Comparison of ENCODE assay signal across 9 cellular contexts in the genomic region with DNA sequence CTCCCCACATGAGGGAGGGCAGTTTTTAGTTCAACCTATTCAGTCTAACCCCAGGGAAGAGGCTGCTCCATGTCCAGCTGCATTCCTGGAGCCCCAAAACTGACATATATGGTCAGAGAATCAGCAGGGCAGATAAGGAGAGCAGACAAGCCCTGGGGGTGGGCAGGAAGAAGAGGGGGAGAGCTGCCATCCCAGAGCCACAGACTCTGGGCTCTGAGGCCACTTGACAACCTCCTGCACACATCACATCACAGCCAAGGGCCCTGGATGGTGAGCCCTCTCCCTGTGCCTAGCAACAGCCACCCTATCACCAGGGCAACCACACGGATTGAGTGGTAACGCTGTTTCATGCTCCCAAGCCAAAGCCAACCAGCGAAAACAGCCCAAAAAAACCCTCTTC. TPM values are rescaled to one million over a fixed set of nuclear protein-coding genes. Genes with fewer than 3 reads are reported as not detected.
DNase-seq lines count a peak whose midpoint lies in the region; ATAC-seq and TF ChIP-seq lines count a peak whose summit lies in the region.
"Had no signal": no experiment of that assay in that cellular context is flagged by ENCODE, and none has a peak within 500 bp of the region (broad histone marks: within the 10 kb centered on the region; RNA-seq: fewer than 3 reads in every experiment).

No MANE protein-coding gene starts in this region.

- TF ChIP-seq CTCF in dorsolateral prefrontal cortex (IDR thresholded peaks at IDR 0.05 in 54 of 56, conservative IDR thresholded peaks at IDR 0.05 in 2 of 56; ENCODE audit: low read depth in 1 of 56, partially characterized antibody in 56 of 56) (no peak), natural killer cell (IDR thresholded peaks at IDR 0.05) (no peak)

- peaks cover 31% of the 10 kb centered on the region for H3K4me1 Mint-ChIP-seq in stimulated activated naive CD8-positive, alpha-beta T cell treated with anti-CD3 and anti-CD28 coated beads, Interleukin-15, Interleukin-2, amounts not matched to agents 100 ng/mL and 50 ng/mL, for 24 hours (ENCODE audit: low read depth)
- H3K4me1 Mint-ChIP-seq in stimulated activated naive CD8-positive, alpha-beta T cell treated with anti-CD3 and anti-CD28 coated beads, Interleukin-15, amount 100 ng/mL, for 72 hours: peaks cover 45% of the 10 kb centered on the region
- peaks cover 41 to 60% of the 10 kb centered on the region in 2 donors for H3K4me1 Mint-ChIP-seq in natural killer cell

- peak overlapping the region; percentile 80 to 99 (median 96) for H3K27ac ChIP-seq in dorsolateral prefrontal cortex

- DNase-seq in stimulated activated naive CD8-positive, alpha-beta T cell treated with anti-CD3 and anti-CD28 coated beads, Interleukin-15, amount 100 ng/mL, for 72 hours: no peak
- peak in 7 of 10 donors; percentile 66 to 80 (median 72) for DNase-seq in dorsolateral prefrontal cortex
- no peak for DNase-seq in natural killer cell
- DNase-seq in mucosa of gallbladder (ENCODE audit: low spot score): no peak
- no peak for DNase-seq in NCI-H526 (lab: John Stamatoyannopoulos, UW)
- DNase-seq in NCI-H2171 (lab: John Stamatoyannopoulos, UW): no peak
- DNase-seq: stimulated activated naive CD4-positive, alpha-beta T cell had no signal

- intact Hi-C loops in dorsolateral prefrontal cortex (cut with DNase I) (loop anchor here (2.0 to 5.0 kb wide), 4 partner anchors 49 to 205 kb away; a partner anchor contains a TSS), natural killer cell (cut with micrococcal nuclease) (no loop called here)

- H3K27ac Mint-ChIP-seq in stimulated activated naive CD8-positive, alpha-beta T cell treated with anti-CD3 and anti-CD28 coated beads, Interleukin-15, Interleukin-2, amounts not matched to agents 100 ng/mL and 50 ng/mL, for 24 hours: peak overlapping the region; percentile 67
- H3K27ac Mint-ChIP-seq in stimulated activated naive CD8-positive, alpha-beta T cell treated with anti-CD3 and anti-CD28 coated beads, Interleukin-15, amount 100 ng/mL, for 72 hours: peak overlapping the region in 1 of 2 donors; percentile 89
- H3K27ac Mint-ChIP-seq in natural killer cell: peak overlapping the region; percentile 40 to 74

- ATAC-seq in stimulated activated naive CD8-positive, alpha-beta T cell treated with anti-CD3 and anti-CD28 coated beads, Interleukin-15, amount 100 ng/mL, for 72 hours: no peak
- no peak for ATAC-seq in natural killer cell
- no peak for ATAC-seq in GM21528 (IDR thresholded peaks at IDR 0.05; ENCODE audit: low FRiP score, unreplicated experiment)

- no peaks in the 10 kb centered on the region for H3K27me3 ChIP-seq in dorsolateral prefrontal cortex

- H3K9me3 Mint-ChIP-seq in stimulated activated naive CD8-positive, alpha-beta T cell treated with anti-CD3 and anti-CD28 coated beads, Interleukin-15, Interleukin-2, amounts not matched to agents 100 ng/mL and 50 ng/mL, for 24 hours: no peaks in the 10 kb centered on the region
- H3K9me3 Mint-ChIP-seq in stimulated activated naive CD8-positive, alpha-beta T cell treated with anti-CD3 and anti-CD28 coated beads, Interleukin-15, amount 100 ng/mL, for 72 hours: no peaks in the 10 kb centered on the region
- H3K9me3 Mint-ChIP-seq in natural killer cell: no peaks in the 10 kb centered on the region

- peaks cover 30% of the 10 kb centered on the region for H3K36me3 Mint-ChIP-seq in stimulated activated naive CD8-positive, alpha-beta T cell treated with anti-CD3 and anti-CD28 coated beads, Interleukin-15, Interleukin-2, amounts not matched to agents 100 ng/mL and 50 ng/mL, for 24 hours (ENCODE audit: low read depth)
- no peaks in the 10 kb centered on the region for H3K36me3 Mint-ChIP-seq in natural killer cell

- peak overlapping the region in 50 of 59 donors; percentile 0 to 100 (median 32) for H3K4me3 ChIP-seq in dorsolateral prefrontal cortex

- H3K4me3 Mint-ChIP-seq in stimulated activated naive CD8-positive, alpha-beta T cell treated with anti-CD3 and anti-CD28 coated beads, Interleukin-15, Interleukin-2, amounts not matched to agents 100 ng/mL and 50 ng/mL, for 24 hours: no peak overlapping the region
- H3K4me3 Mint-ChIP-seq in stimulated activated naive CD8-positive, alpha-beta T cell treated with anti-CD3 and anti-CD28 coated beads, Interleukin-15, amount 100 ng/mL, for 72 hours: no peak overlapping the region
- peak overlapping the region; percentile 56 for H3K4me3 Mint-ChIP-seq in natural killer cell

- H3K27me3 Mint-ChIP-seq in stimulated activated naive CD8-positive, alpha-beta T cell treated with anti-CD3 and anti-CD28 coated beads, Interleukin-15, Interleukin-2, amounts not matched to agents 100 ng/mL and 50 ng/mL, for 24 hours: no peaks in the 10 kb centered on the region
- H3K27me3 Mint-ChIP-seq in stimulated activated naive CD8-positive, alpha-beta T cell treated with anti-CD3 and anti-CD28 coated beads, Interleukin-15, amount 100 ng/mL, for 72 hours: no peaks in the 10 kb centered on the region
- H3K27me3 Mint-ChIP-seq in natural killer cell (ENCODE audit: low read depth in 2 of 2): no peaks in the 10 kb centered on the region

RNA-seq across cellular contexts. Expression of a gene that starts 3.1 kb away (rescaled TPM):
- 100 to 1,000 TPM in 13 of 120 experiments, 10 to 100 TPM in 107; 52.6 to 143 (median 80.0) TPM for total RNA-seq in dorsolateral prefrontal cortex
- 100 to 1,000 TPM in 2 of 3 donors, 10 to 100 TPM in 1; 89.8 to 111 (median 102) TPM for total RNA-seq in natural killer cell
- total RNA-seq in mucosa of gallbladder: 138 TPM

RNA-seq across cellular contexts. Expression of a gene that starts 3.5 kb away (rescaled TPM):
- 10 to 100 TPM in 20 of 120 experiments, 1 to 10 TPM in 100; 4.8 to 15.1 (median 8.4) TPM for total RNA-seq in dorsolateral prefrontal cortex
- 10 to 100 TPM in 1 of 3 donors, 1 to 10 TPM in 2; 9.1 to 19.0 (median 9.6) TPM for total RNA-seq in natural killer cell
- 12.9 TPM for total RNA-seq in mucosa of gallbladder

RNA-seq across cellular contexts. Expression of a gene that starts 21.7 kb away (rescaled TPM):
- 1 to 10 TPM in 10 of 120 experiments, under 1 TPM in 35, not detected in 75; 0.14 to 1.5 (median 0.67) TPM for total RNA-seq in dorsolateral prefrontal cortex
- under 1 TPM in 1 of 3 donors, not detected in 2; 0.14 TPM for total RNA-seq in natural killer cell
- 21.4 TPM for total RNA-seq in mucosa of gallbladder

Comparison
In these comparisons a context has a peak if more than half of its experiments do, and no peak if none do; other contexts are left out.
1. DNase-seq: peak in dorsolateral prefrontal cortex (7 of 10); none in stimulated activated naive CD8-positive, alpha-beta T cell treated with anti-CD3 and anti-CD28 coated beads, Interleukin-15, amount 100 ng/mL, for 72 hours (0 of 2), natural killer cell (single experiment), mucosa of gallbladder (single experiment), NCI-H526 (0 of 2) and NCI-H2171 (single experiment).